17 cellular contexts compared by ENCODE assay signal in the genomic region with DNA sequence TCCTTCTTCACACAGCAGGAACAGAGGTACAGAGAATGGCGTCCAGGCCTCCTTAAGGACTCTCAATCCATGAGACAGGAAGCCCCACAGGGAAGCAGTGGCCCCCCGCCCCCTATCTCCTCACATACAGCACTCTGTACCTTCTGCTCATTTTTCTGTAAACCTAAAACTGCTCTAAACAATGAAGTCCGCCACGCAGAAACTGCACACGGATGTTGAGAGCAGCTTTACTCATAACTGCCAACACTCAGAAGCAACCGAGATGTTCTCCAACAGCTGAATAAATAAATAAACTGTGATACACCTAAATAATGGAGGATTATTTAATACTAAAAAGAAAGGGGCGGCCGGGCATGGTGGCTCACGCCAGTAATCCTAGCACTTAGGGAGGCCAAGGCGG. TPM values are rescaled to one million over a fixed set of nuclear protein-coding genes. Genes with fewer than 3 reads are reported as not detected.
DNase-seq lines count a peak whose midpoint lies in the region; ATAC-seq lines count a peak whose summit lies in the region.
"Had no signal": no experiment of that assay in that cellular context is flagged by ENCODE, and none has a peak within 500 bp of the region (broad histone marks: within the 10 kb centered on the region; RNA-seq: fewer than 3 reads in every experiment).

No MANE protein-coding gene starts in this region.

- no peaks in the 10 kb centered on the region for H3K36me3 Mint-ChIP-seq in activated CD8-positive, alpha-beta T cell treated with anti-CD3 and anti-CD28 coated beads, Interleukin-2, amount 10 ng/mL, durations not matched to agents 7 days and 5 days (ENCODE audit: low read depth)

- H3K4me3 Mint-ChIP-seq in activated CD8-positive, alpha-beta T cell treated with anti-CD3 and anti-CD28 coated beads, Interleukin-2, amount 10 ng/mL, durations not matched to agents 7 days and 5 days, result no peak overlapping the region
- H3K4me3 Mint-ChIP-seq: dendritic cell treated with granulocyte-macrophage colony-stimulating factor and Interleukin-4, amounts not matched to agents 40 ng/mL and 50 ng/mL, for 4 days; stimulated activated naive CD8-positive, alpha-beta T cell treated with anti-CD3 and anti-CD28 coated beads, Interleukin-15, amount 100 ng/mL, for 72 hours; T-helper 17 cell had no signal

- POLR2A ChIA-PET in activated CD8-positive, alpha-beta T cell treated with anti-CD3 and anti-CD28 coated beads, Interleukin-2, amount 10 ng/mL, durations not matched to agents 7 days and 5 days (lab: Charles Lee), result interaction anchor here (0.6 kb wide), 1 partner anchor 31 kb away, joined by 3 read pairs; no protein-coding TSS in a partner anchor

- H3K9me3 Mint-ChIP-seq in activated CD8-positive, alpha-beta T cell treated with anti-CD3 and anti-CD28 coated beads, Interleukin-2, amount 10 ng/mL, durations not matched to agents 7 days and 5 days (ENCODE audit: insufficient read depth), result no peaks in the 10 kb centered on the region
- H3K9me3 Mint-ChIP-seq: dendritic cell treated with granulocyte-macrophage colony-stimulating factor and Interleukin-4, amounts not matched to agents 40 ng/mL and 50 ng/mL, for 4 days; stimulated activated naive CD8-positive, alpha-beta T cell treated with anti-CD3 and anti-CD28 coated beads, Interleukin-15, amount 100 ng/mL, for 72 hours had no signal

- no peak overlapping the region for H3K27ac Mint-ChIP-seq in activated CD8-positive, alpha-beta T cell treated with anti-CD3 and anti-CD28 coated beads, Interleukin-2, amount 10 ng/mL, durations not matched to agents 7 days and 5 days
- H3K27ac Mint-ChIP-seq: dendritic cell treated with granulocyte-macrophage colony-stimulating factor and Interleukin-4, amounts not matched to agents 40 ng/mL and 50 ng/mL, for 4 days; stimulated activated naive CD8-positive, alpha-beta T cell treated with anti-CD3 and anti-CD28 coated beads, Interleukin-15, amount 100 ng/mL, for 72 hours; T-helper 17 cell had no signal

- H3K27me3 Mint-ChIP-seq in activated CD8-positive, alpha-beta T cell treated with anti-CD3 and anti-CD28 coated beads, Interleukin-2, amount 10 ng/mL, durations not matched to agents 7 days and 5 days (ENCODE audit: low read depth), result no peaks in the 10 kb centered on the region
- H3K27me3 Mint-ChIP-seq: stimulated activated naive CD8-positive, alpha-beta T cell treated with anti-CD3 and anti-CD28 coated beads, Interleukin-15, amount 100 ng/mL, for 72 hours; T-helper 17 cell had no signal

- CTCF ChIA-PET in activated CD8-positive, alpha-beta T cell treated with anti-CD3 and anti-CD28 coated beads, Interleukin-2, amount 10 ng/mL, durations not matched to agents 7 days and 5 days (lab: Charles Lee), result no interaction called here

- DNase-seq in DMS53 (lab: John Stamatoyannopoulos, UW) (peak; percentile 68), DMS53 treated with DMSO at 0.1 percent for 48 hours (lab: John Stamatoyannopoulos, UW; ENCODE audit: unreplicated experiment) (no peak), DMS153 (lab: John Stamatoyannopoulos, UW) (peak; percentile 49), NCI-H524 treated with DMSO at 0.1 percent for 48 hours (lab: John Stamatoyannopoulos, UW) (peak; percentile 31), iris pigment epithelial cell (ENCODE audit: low read depth) (peak; percentile 37)
- DNase-seq in activated CD8-positive, alpha-beta T cell treated with anti-CD3 and anti-CD28 coated beads, Interleukin-2, amount 10 ng/mL, durations not matched to agents 7 days and 5 days, result no peak
- no peak for DNase-seq in central memory CD4-positive, alpha-beta T cell
- DNase-seq: 8988T; activated CD8-positive, alpha-beta memory T cell treated with anti-CD3 and anti-CD28 coated beads, Interleukin-2, amount 50 U/mL, for 48 hours; activated gamma-delta T cell; lower lobe of right lung; NCI-H748 treated with DMSO at 0.1 percent for 48 hours; stimulated activated CD4-positive, alpha-beta T cell treated with anti-CD3 and anti-CD28 coated beads, Interleukin-4, amount 100 ng/mL, for 4 hours; stimulated activated naive CD8-positive, alpha-beta T cell treated with anti-CD3 and anti-CD28 coated beads, Interleukin-15, amount 100 ng/mL, for 72 hours; T-helper 17 cell had no signal

- no peaks in the 10 kb centered on the region for H3K4me1 Mint-ChIP-seq in activated CD8-positive, alpha-beta T cell treated with anti-CD3 and anti-CD28 coated beads, Interleukin-2, amount 10 ng/mL, durations not matched to agents 7 days and 5 days (ENCODE audit: low read depth)

- no peak for ATAC-seq in HG03135 (IDR thresholded peaks at IDR 0.05; ENCODE audit: unreplicated experiment)
- no peak for ATAC-seq in activated CD8-positive, alpha-beta T cell treated with anti-CD3 and anti-CD28 coated beads, Interleukin-2, amount 10 ng/mL, durations not matched to agents 7 days and 5 days
- ATAC-seq: lower lobe of right lung; stimulated activated naive CD8-positive, alpha-beta T cell treated with anti-CD3 and anti-CD28 coated beads, Interleukin-15, amount 100 ng/mL, for 72 hours; T-helper 17 cell had no signal

RNA-seq across cellular contexts. Expression of a gene that starts 9.9 kb away (rescaled TPM):
- 1 to 10 TPM; 1.3 to 2.1 TPM for total RNA-seq in activated CD8-positive, alpha-beta T cell treated with anti-CD3 and anti-CD28 coated beads, Interleukin-2, amount 10 ng/mL, durations not matched to agents 7 days and 5 days

RNA-seq across cellular contexts. Expression of a gene that starts 10.6 kb away (rescaled TPM):
- not detected for total RNA-seq in activated CD8-positive, alpha-beta T cell treated with anti-CD3 and anti-CD28 coated beads, Interleukin-2, amount 10 ng/mL, durations not matched to agents 7 days and 5 days

Comparison
In these comparisons a context has a peak if more than half of its experiments do, and no peak if none do; other contexts are left out.
1. DNase-seq: peak in DMS53 (single experiment), DMS153 (single experiment), NCI-H524 treated with DMSO at 0.1 percent for 48 hours (single experiment) and iris pigment epithelial cell (single experiment); none in DMS53 treated with DMSO at 0.1 percent for 48 hours (single experiment), activated CD8-positive, alpha-beta T cell treated with anti-CD3 and anti-CD28 coated beads, Interleukin-2, amount 10 ng/mL, durations not matched to agents 7 days and 5 days (single experiment) and central memory CD4-positive, alpha-beta T cell (single experiment).